In genomic region chr3:114103858-114104257, GRCh38 we compare ENCODE assay signal across 34 cellular contexts. TPM values are rescaled to one million over a fixed set of nuclear protein-coding genes. Genes with fewer than 3 reads are reported as not detected.
DNase-seq lines count a peak whose midpoint lies in the region; ATAC-seq, FAIRE-seq and TF ChIP-seq lines count a peak whose summit lies in the region.
"Had no signal": no experiment of that assay in that cellular context is flagged by ENCODE, and none has a peak within 500 bp of the region (broad histone marks: within the 10 kb centered on the region; RNA-seq: fewer than 3 reads in every experiment).

No MANE protein-coding gene starts in this region.

- no peaks in the 10 kb centered on the region for H3K9me2 ChIP-seq in GM23338 (ENCODE audit: insufficient read depth)

- H3K9ac ChIP-seq in HepG2 (ENCODE audit: insufficient read depth, low read depth, low read length), result no peak overlapping the region
- no peak overlapping the region for H3K9ac ChIP-seq in K562 (ENCODE audit: insufficient read depth in 1 of 2, low read depth in 2 of 2, low read length in 2 of 2)
- H3K9ac ChIP-seq: BLaER1; BLaER1 treated with 17β-estradiol and CSF1 and Interleukin-3, amounts not matched to agents 10 nM and 100 nM had no signal

- no peaks in the 10 kb centered on the region for H3K27me3 ChIP-seq in HepG2 (ENCODE audit: control insufficient read depth in 1 of 2, insufficient read depth in 2 of 2, low read length in 2 of 2)
- no peaks in the 10 kb centered on the region for H3K27me3 ChIP-seq in right lobe of liver
- no peaks in the 10 kb centered on the region for H3K27me3 ChIP-seq in GM23338 (ENCODE audit: insufficient read depth)
- no peaks in the 10 kb centered on the region; a peak in 1 of 5 replicates for H3K27me3 ChIP-seq in K562 (ENCODE audit: control insufficient read depth in 2 of 2, insufficient read depth in 2 of 2, low read length in 2 of 2)
- H3K27me3 ChIP-seq in ovary, result no peaks in the 10 kb centered on the region
- no peaks in the 10 kb centered on the region for H3K27me3 ChIP-seq in CD8-positive, alpha-beta memory T cell (ENCODE audit: insufficient read depth, low read length, poor library complexity, severe bottlenecking)
- H3K27me3 ChIP-seq: BLaER1; BLaER1 treated with 17β-estradiol and CSF1 and Interleukin-3, amounts not matched to agents 10 nM and 100 nM had no signal

- H3K79me2 ChIP-seq in HepG2 (ENCODE audit: insufficient read depth, low read length), result no peaks in the 10 kb centered on the region
- no peaks in the 10 kb centered on the region for H3K79me2 ChIP-seq in GM23338 (replicated peaks; ENCODE audit: insufficient read depth)
- no peaks in the 10 kb centered on the region for H3K79me2 ChIP-seq in K562 (ENCODE audit: control insufficient read depth, insufficient read depth, low read length)

- H3K27ac ChIP-seq in HepG2 (ENCODE audit: extremely low read length, insufficient read depth, low read length) (no peak overlapping the region), right lobe of liver (no peak overlapping the region), GM23338 (ENCODE audit: low read depth) (no peak overlapping the region), K562 (ENCODE audit: extremely low read depth, low read depth, low read length) (no peak overlapping the region), ovary (no peak overlapping the region)
- no peak overlapping the region for H3K27ac ChIP-seq in CD8-positive, alpha-beta memory T cell (ENCODE audit: low read depth, low read length)
- H3K27ac ChIP-seq: 22Rv1; A549; BLaER1; BLaER1 treated with 17β-estradiol and CSF1 and Interleukin-3, amounts not matched to agents 10 nM and 100 nM; C4-2B had no signal

- no peaks in the 10 kb centered on the region for H3K36me3 ChIP-seq in HepG2 (replicated peaks in 1 of 2; ENCODE audit: control insufficient read depth in 1 of 2, insufficient read depth in 2 of 2, low read length in 2 of 2)
- no peaks in the 10 kb centered on the region for H3K36me3 ChIP-seq in right lobe of liver
- H3K36me3 ChIP-seq in GM23338 (ENCODE audit: insufficient read depth), result no peaks in the 10 kb centered on the region
- H3K36me3 ChIP-seq in K562 (ENCODE audit: control insufficient read depth, insufficient read depth, low read length), result no peaks in the 10 kb centered on the region
- H3K36me3 ChIP-seq in ovary, result no peaks in the 10 kb centered on the region
- H3K36me3 ChIP-seq in CD8-positive, alpha-beta memory T cell (ENCODE audit: insufficient read depth, low read length), result no peaks in the 10 kb centered on the region
- H3K36me3 ChIP-seq: BE2C; BLaER1; BLaER1 treated with 17β-estradiol and CSF1 and Interleukin-3, amounts not matched to agents 10 nM and 100 nM had no signal

- intact Hi-C loops in HepG2 (cut with micrococcal nuclease; ENCODE audit: unreplicated experiment) (no loop called here), right lobe of liver (cut with DNase I) (no loop called here), K562 (cut with micrococcal nuclease) (no loop called here), ovary (cut with DNase I) (no loop called here)

- no peaks in the 10 kb centered on the region for H3F3A ChIP-seq in GM23338 (replicated peaks; ENCODE audit: low read depth)

- in situ Hi-C loops in HepG2 (cut with HindIII; ENCODE audit: extremely low pct_ligation_motif_present, low pct_unique_long_range_greater_than_20kb), result no loop called here
- in situ Hi-C loops in K562 (cut with MboI), result no loop called here

- no peaks in the 10 kb centered on the region for H3K27me3 Mint-ChIP-seq in GM23338 (ENCODE audit: insufficient read depth, low read depth, poor library complexity)
- H3K27me3 Mint-ChIP-seq in CD8-positive, alpha-beta memory T cell, result peaks cover 1 to 10% of the 10 kb centered on the region in 2 donors

- H3K4me3 Mint-ChIP-seq in GM23338, result no peak overlapping the region
- H3K4me3 Mint-ChIP-seq in CD8-positive, alpha-beta memory T cell, result no peak overlapping the region
- H3K4me3 Mint-ChIP-seq: B cell; CD14-positive monocyte; CD4-positive, alpha-beta memory T cell; CD4-positive, alpha-beta T cell; CD4-positive, CD25-positive, alpha-beta regulatory T cell; CD8-positive, alpha-beta T cell had no signal

- WGBS in HepG2 (ENCODE audit: low lambda C conversion rate), result 3% methylated on average over 4 of the region's 4 CpGs
- WGBS in right lobe of liver (ENCODE audit: insufficient coverage, low coverage, low lambda C conversion rate, missing lambda C conversion rate), result 100% methylated on average over 1 of the region's 4 CpGs
- WGBS in K562 (ENCODE audit: insufficient coverage, low coverage, missing lambda C conversion rate), result 0% methylated on average over 3 of the region's 4 CpGs
- 90 to 93% (median 90%) methylated on average over 4 of the region's 4 CpGs for WGBS in ovary, 3 donors

- no peak overlapping the region for H3K4me2 ChIP-seq in HepG2 (ENCODE audit: low read depth, low read length)
- H3K4me2 ChIP-seq in GM23338, result no peak overlapping the region
- no peak overlapping the region for H3K4me2 ChIP-seq in K562 (ENCODE audit: insufficient read depth, low read length)
- H3K4me2 ChIP-seq: A549; BLaER1; BLaER1 treated with 17β-estradiol and CSF1 and Interleukin-3, amounts not matched to agents 10 nM and 100 nM had no signal

- TF ChIP-seq CTCF in HepG2 (CRISPR knock-in tag; IDR thresholded peaks at IDR 0.05), result no peak
- TF ChIP-seq CTCF in right lobe of liver (IDR thresholded peaks at IDR 0.05), result no peak
- TF ChIP-seq CTCF in GM23338 (conservative IDR thresholded peaks at IDR 0.05; ENCODE audit: low read depth in 2 of 2), result no peak
- TF ChIP-seq CTCF in K562 (IDR thresholded peaks at IDR 0.05 in 2 of 3, conservative IDR thresholded peaks at IDR 0.05 in 1 of 3; ENCODE audit: insufficient read depth in 2 of 3, low read depth in 1 of 3, low read length in 3 of 3), result no peak
- TF ChIP-seq CTCF in ovary (IDR thresholded peaks at IDR 0.05), result no peak

- CTCF ChIA-PET in HepG2 (lab: Yijun Ruan, JAX; ENCODE audit: low intra/inter-chr PET ratio, low total read pairs), result no interaction called here
- CTCF ChIA-PET in HEK293T (lab: Yijun Ruan, JAX), result no interaction called here
- CTCF ChIA-PET in K562 (lab: Yijun Ruan, JAX; ENCODE audit: low intra/inter-chr PET ratio), result no interaction called here
- CTCF ChIA-PET in CD8-positive, alpha-beta memory T cell (lab: Charles Lee), result no interaction called here

- H3K4me1 ChIP-seq in HepG2 (ENCODE audit: insufficient read depth, low read length) (no peaks in the 10 kb centered on the region), right lobe of liver (no peaks in the 10 kb centered on the region), GM23338 (ENCODE audit: insufficient read depth) (peaks cover 17% of the 10 kb centered on the region), K562 (replicated peaks in 1 of 2; ENCODE audit: control insufficient read depth in 2 of 2, insufficient read depth in 2 of 2, low read length in 2 of 2) (no peaks in the 10 kb centered on the region), ovary (ENCODE audit: insufficient read depth) (no peaks in the 10 kb centered on the region)
- H3K4me1 ChIP-seq in CD8-positive, alpha-beta memory T cell (ENCODE audit: insufficient read depth, low read length), result no peaks in the 10 kb centered on the region
- H3K4me1 ChIP-seq: A549, BE2C, BLaER1, Caco-2 had no signal

- no peaks in the 10 kb centered on the region for H4K20me1 ChIP-seq in HepG2 (ENCODE audit: insufficient read depth, low read length)
- H4K20me1 ChIP-seq in GM23338 (replicated peaks; ENCODE audit: insufficient read depth), result no peaks in the 10 kb centered on the region
- no peaks in the 10 kb centered on the region for H4K20me1 ChIP-seq in K562 (replicated peaks; ENCODE audit: control insufficient read depth, insufficient read depth, low read length)
- H4K20me1 ChIP-seq: BLaER1; BLaER1 treated with 17β-estradiol and CSF1 and Interleukin-3, amounts not matched to agents 10 nM and 100 nM had no signal

- TF ChIP-seq POLR2A in HepG2 (IDR thresholded peaks at IDR 0.05; ENCODE audit: insufficient read depth in 1 of 2, low read depth in 2 of 2, low read length in 2 of 2), result no peak
- no peak for TF ChIP-seq POLR2A in right lobe of liver (IDR thresholded peaks at IDR 0.05)
- TF ChIP-seq POLR2A in K562 (conservative IDR thresholded peaks at IDR 0.05), result no peak
- TF ChIP-seq POLR2A in ovary (IDR thresholded peaks at IDR 0.05), result no peak

- H3K9me3 Mint-ChIP-seq in GM23338, result no peaks in the 10 kb centered on the region
- no peaks in the 10 kb centered on the region for H3K9me3 Mint-ChIP-seq in CD8-positive, alpha-beta memory T cell
- H3K9me3 Mint-ChIP-seq: CD4-positive, alpha-beta T cell; CD8-positive, alpha-beta T cell had no signal

- no peaks in the 10 kb centered on the region for H3K9me3 ChIP-seq in HepG2 (ENCODE audit: low read length)
- H3K9me3 ChIP-seq in right lobe of liver, result no peaks in the 10 kb centered on the region
- no peaks in the 10 kb centered on the region for H3K9me3 ChIP-seq in K562 (replicated peaks; ENCODE audit: control insufficient read depth, insufficient read depth, low read depth, low read length)
- no peaks in the 10 kb centered on the region for H3K9me3 ChIP-seq in ovary
- H3K9me3 ChIP-seq in CD8-positive, alpha-beta memory T cell (ENCODE audit: low read length), result no peaks in the 10 kb centered on the region
- H3K9me3 ChIP-seq: A549; BE2C; BLaER1; BLaER1 treated with 17β-estradiol and CSF1 and Interleukin-3, amounts not matched to agents 10 nM and 100 nM; Caco-2 had no signal

- no peaks in the 10 kb centered on the region for H3K9me1 ChIP-seq in K562 (ENCODE audit: control insufficient read depth, insufficient read depth, low read length)

- FAIRE-seq in HepG2 (lab: Jason Lieb, UNC) (no peak), K562 (lab: Jason Lieb, UNC) (no peak)
- FAIRE-seq: A204.1, A549, D721Med had no signal

- H3K4me3 ChIP-seq in HepG2 (replicated peaks in 1 of 3; ENCODE audit: insufficient read depth in 1 of 3, low read depth in 2 of 3, low read length in 3 of 3) (no peak overlapping the region), right lobe of liver (no peak overlapping the region), GM23338 (no peak overlapping the region), K562 (no peak overlapping the region), ovary (no peak overlapping the region)
- no peak overlapping the region for H3K4me3 ChIP-seq in CD8-positive, alpha-beta memory T cell (ENCODE audit: low read length)
- H3K4me3 ChIP-seq: A549; BLaER1; BLaER1 treated with 17β-estradiol and CSF1 and Interleukin-3, amounts not matched to agents 10 nM and 100 nM had no signal

- peaks cover 20% of the 10 kb centered on the region for H3K4me1 Mint-ChIP-seq in GM23338
- H3K4me1 Mint-ChIP-seq in CD8-positive, alpha-beta memory T cell, result no peaks in the 10 kb centered on the region
- H3K4me1 Mint-ChIP-seq: B cell; CD4-positive, alpha-beta memory T cell; CD4-positive, CD25-positive, alpha-beta regulatory T cell had no signal

- H2AFZ ChIP-seq in HepG2 (ENCODE audit: low read length), result no peak overlapping the region
- peak overlapping the region; percentile 80; the same call in 1 of the 2 replicates for H2AFZ ChIP-seq in GM23338
- no peak overlapping the region for H2AFZ ChIP-seq in K562 (ENCODE audit: low read depth, low read length)

- no peak for TF ChIP-seq EP300 in HepG2 (IDR thresholded peaks at IDR 0.05; ENCODE audit: low read depth in 2 of 2, low read length in 2 of 2)
- TF ChIP-seq EP300 in HepG2 (CRISPR knock-in tag; IDR thresholded peaks at IDR 0.05; ENCODE audit: borderline replicate concordance), result no peak
- TF ChIP-seq EP300 in K562 (IDR thresholded peaks at IDR 0.05; ENCODE audit: low read length), result no peak
- no peak for TF ChIP-seq EP300 in ovary (IDR thresholded peaks at IDR 0.05)

- POLR2A ChIA-PET in HepG2 (lab: Yijun Ruan, JAX), result no interaction called here
- POLR2A ChIA-PET in HEK293T (lab: Yijun Ruan, JAX), result no interaction called here
- POLR2A ChIA-PET in K562 (lab: Yijun Ruan, JAX), result no interaction called here
- POLR2A ChIA-PET in CD8-positive, alpha-beta memory T cell (lab: Charles Lee), result interaction anchor here (0.7 kb wide), 1 partner anchor 168 kb away, joined by 4 read pairs; no protein-coding TSS in a partner anchor

- BruUV-seq in HepG2 (replicated peaks; lab: Mats Ljungman, UMichigan) (no TSS peak), K562 (replicated peaks; lab: Mats Ljungman, UMichigan) (no TSS peak)

- TF ChIP-seq RAD21 in HepG2 (CRISPR knock-in tag; IDR thresholded peaks at IDR 0.05) (no peak), K562 (CRISPR knock-in tag; conservative IDR thresholded peaks at IDR 0.05 in 1 of 2, IDR thresholded peaks at IDR 0.05 in 1 of 2) (no peak)

- no peak for ATAC-seq in HepG2
- no peak for ATAC-seq in right lobe of liver
- ATAC-seq in GM23338, result no peak
- no peak for ATAC-seq in K562
- no peak for ATAC-seq in HG02970 (IDR thresholded peaks at IDR 0.05; ENCODE audit: low FRiP score, unreplicated experiment)
- ATAC-seq: A549; CD8-positive, alpha-beta T cell had no signal

- no peak for DNase-seq in HepG2 (ENCODE audit: low spot score)
- no peak for DNase-seq in right lobe of liver
- DNase-seq in GM23338 (ENCODE audit: low spot score), result no peak
- no peak for DNase-seq in HEK293T (ENCODE audit: extremely low spot score)
- DNase-seq in K562 (ENCODE audit: extremely low read depth in 1 of 4, low spot score in 3 of 4), result no peak
- no peak for DNase-seq in ovary
- no peak for DNase-seq in CD8-positive, alpha-beta memory T cell
- DNase-seq: 8988T; ACHN; AML-193; BE2C; C1 segment of cervical spinal cord; Caco-2; Calu3; CD4-positive, alpha-beta memory T cell; CD4-positive, alpha-beta T cell; CD4-positive, CD25-positive, alpha-beta regulatory T cell; CD8-positive, alpha-beta T cell; COR-L47; DMS 273 treated with DMSO at 0.1 percent for 48 hours; DMS153; DMS79; DMS79 treated with DMSO at 0.1 percent for 48 hours; DND-41 had no signal

- no peaks in the 10 kb centered on the region for H3K36me3 Mint-ChIP-seq in GM23338 (ENCODE audit: low read depth)
- H3K36me3 Mint-ChIP-seq in CD8-positive, alpha-beta memory T cell, result no peaks in the 10 kb centered on the region
- H3K36me3 Mint-ChIP-seq: CD14-positive monocyte; CD4-positive, alpha-beta memory T cell; CD8-positive, alpha-beta T cell had no signal

- H3K27ac Mint-ChIP-seq in GM23338, result no peak overlapping the region
- no peak overlapping the region for H3K27ac Mint-ChIP-seq in CD8-positive, alpha-beta memory T cell
- H3K27ac Mint-ChIP-seq: B cell; CD14-positive monocyte; CD4-positive, alpha-beta memory T cell; CD4-positive, alpha-beta T cell; CD4-positive, CD25-positive, alpha-beta regulatory T cell; CD8-positive, alpha-beta T cell had no signal

RNA-seq across cellular contexts. Expression of gene QTRT2, which starts 47.3 kb away (rescaled TPM):
- total RNA-seq in HepG2 (2016; rRNA removed; fragmentation: Illumina TruSeq; extraction: Trizol) (33.4 and 38.0 TPM in 2 replicates), right lobe of liver (1 to 10 TPM; 6.3 to 9.8 (median 7.8) TPM), K562 (2014; rRNA removed) (10.5 and 14.8 TPM in 2 replicates), K562 (2014; rRNA removed; fragmentation: Illumina TruSeq; extraction: Trizol) (24.1 and 25.6 TPM in 2 replicates), K562 (2015; rRNA removed; fragmentation: Illumina TruSeq; extraction: Trizol) (21.9 and 25.1 TPM in 2 replicates), K562 (2021) (20.7 and 25.3 TPM in 2 replicates), ovary (10 to 100 TPM; 13.0 to 32.6 (median 20.8) TPM)
- total RNA-seq in HepG2 (2016; cell fraction: cytosol; rRNA removed; fragmentation: Illumina TruSeq; extraction: Trizol; ENCODE audit: low read depth), result 11.0 and 12.1 TPM in 2 replicates
- total RNA-seq in HepG2 (2016; cell fraction: insoluble cytoplasmic fraction; rRNA removed; fragmentation: Illumina TruSeq; extraction: Trizol), result 36.8 and 38.6 TPM in 2 replicates
- total RNA-seq in HepG2 (2016; cell fraction: membrane; rRNA removed; fragmentation: Illumina TruSeq; extraction: Trizol), result 23.6 and 28.2 TPM in 2 replicates
- total RNA-seq in HepG2 (2016; cell fraction: nucleus; rRNA removed; fragmentation: Illumina TruSeq; extraction: Trizol), result 43.9 and 45.3 TPM in 2 replicates
- polyA plus RNA-seq in HepG2 (2011; rRNA removed) (6.6 and 7.1 TPM in 2 replicates), GM23338 (2016; fragmentation: Nextera tagmentation; extraction: Ambion mirVana) (32.3 and 37.9 TPM in 2 replicates), K562 (2011; rRNA removed) (10.6 and 14.6 TPM in 2 replicates), K562 (2014; fragmentation: Illumina TruSeq; extraction: Trizol) (14.6 and 21.2 TPM in 2 replicates), K562 (2014; fragmentation: Nextera tagmentation; extraction: Ambion mirVana) (10 to 100 TPM; 15.9 to 17.3 TPM), K562 (2014; rRNA removed) (10.2 and 11.6 TPM in 2 replicates), ovary (10 to 100 TPM in 1 of 2 donors, 1 to 10 TPM in 1; 6.4 to 15.4 TPM)
- polyA plus RNA-seq in HepG2 (2011; cell fraction: cytosol; rRNA removed), result 4.1 and 6.0 TPM in 2 replicates
- polyA plus RNA-seq in HepG2 (2011; cell fraction: nucleus; rRNA removed), result 5.6 and 6.7 TPM in 2 replicates
- polyA plus RNA-seq in HepG2 (2012), result 10.0 and 10.9 TPM in 2 replicates
- 1.2 and 1.3 TPM in 2 replicates for polyA plus RNA-seq in HepG2 (2016; cell fraction: cytosol; fragmentation: Illumina TruSeq; extraction: Trizol; ENCODE audit: low read depth)
- polyA plus RNA-seq in HepG2 (2016; cell fraction: insoluble cytoplasmic fraction; fragmentation: Illumina TruSeq; extraction: Trizol; ENCODE audit: low read depth), result 22.8 and 23.8 TPM in 2 replicates
- 3.5 and 3.9 TPM in 2 replicates for polyA plus RNA-seq in HepG2 (2016; cell fraction: membrane; fragmentation: Illumina TruSeq; extraction: Trizol; ENCODE audit: low read depth)
- 28.1 and 37.6 TPM in 2 replicates for polyA plus RNA-seq in HepG2 (2016; cell fraction: nucleus; fragmentation: Illumina TruSeq; extraction: Trizol; ENCODE audit: insufficient read depth, low read depth)
- 13.2 and 38.2 TPM in 2 replicates for polyA minus RNA-seq in HepG2 (2011; rRNA and poly(A)+ RNA removed; ENCODE audit: low replicate concordance)
- polyA minus RNA-seq in HepG2 (2011; cell fraction: cytosol; rRNA and poly(A)+ RNA removed), result 9.9 and 12.2 TPM in 2 replicates
- polyA minus RNA-seq in HepG2 (2011; cell fraction: nucleus; rRNA and poly(A)+ RNA removed), result 31.5 and 45.8 TPM in 2 replicates
- total RNA-seq in GM23338 (2014; rRNA removed; shearing (Covaris generic)), result 49.4 and 66.5 TPM in 2 replicates
- 17.0 and 37.0 TPM in 2 replicates for total RNA-seq in K562 (2011; cell fraction: chromatin; rRNA removed; ENCODE audit: low replicate concordance)
- total RNA-seq in K562 (2011; cell fraction: nucleolus; rRNA removed), result 11.2 and 12.3 TPM in 2 replicates
- total RNA-seq in K562 (2011; cell fraction: nucleoplasm; rRNA removed), result 17.7 and 31.5 TPM in 2 replicates
- 4.7 and 8.1 TPM in 2 replicates for polyA plus RNA-seq in K562 (2011; cell fraction: cytosol; rRNA removed)
- 6.4 and 9.5 TPM in 2 replicates for polyA plus RNA-seq in K562 (2011; cell fraction: nucleus; rRNA removed)
- 5.9 and 13.2 TPM in 2 replicates for polyA plus RNA-seq in K562 (2012)
- 23.1 and 25.5 TPM in 2 replicates for polyA minus RNA-seq in K562 (2011; rRNA and poly(A)+ RNA removed)
- 11.2 and 15.5 TPM in 2 replicates for polyA minus RNA-seq in K562 (2011; cell fraction: cytosol; rRNA and poly(A)+ RNA removed)
- 16.0 and 21.7 TPM in 2 replicates for polyA minus RNA-seq in K562 (2011; cell fraction: nucleus; rRNA and poly(A)+ RNA removed)
- 10 to 100 TPM; 48.0 to 51.3 TPM for total RNA-seq in CD8-positive, alpha-beta memory T cell
- polyA plus RNA-seq in CD8-positive, alpha-beta memory T cell, result 10.8 TPM

RNA-seq across cellular contexts. Expression of gene CCDC191, which starts 47.5 kb away (rescaled TPM):
- total RNA-seq in HepG2 (2016; rRNA removed; fragmentation: Illumina TruSeq; extraction: Trizol), result 1.2 and 1.4 TPM in 2 replicates
- 1.1 and 1.3 TPM in 2 replicates for total RNA-seq in HepG2 (2016; cell fraction: cytosol; rRNA removed; fragmentation: Illumina TruSeq; extraction: Trizol; ENCODE audit: low read depth)
- total RNA-seq in HepG2 (2016; cell fraction: insoluble cytoplasmic fraction; rRNA removed; fragmentation: Illumina TruSeq; extraction: Trizol), result 0.74 and 1.2 TPM in 2 replicates
- 0.34 and 0.49 TPM in 2 replicates for total RNA-seq in HepG2 (2016; cell fraction: membrane; rRNA removed; fragmentation: Illumina TruSeq; extraction: Trizol)
- total RNA-seq in HepG2 (2016; cell fraction: nucleus; rRNA removed; fragmentation: Illumina TruSeq; extraction: Trizol), result 2.2 and 2.3 TPM in 2 replicates
- polyA plus RNA-seq in HepG2 (2011; rRNA removed), result 0.69 and 0.91 TPM in 2 replicates
- polyA plus RNA-seq in HepG2 (2011; cell fraction: cytosol; rRNA removed), result 0.16 and 0.24 TPM in 2 replicates
- polyA plus RNA-seq in HepG2 (2011; cell fraction: nucleus; rRNA removed), result 1.3 and 1.7 TPM in 2 replicates
- 0.71 and 1.9 TPM in 2 replicates for polyA plus RNA-seq in HepG2 (2012)
- polyA plus RNA-seq in HepG2 (2016; cell fraction: cytosol; fragmentation: Illumina TruSeq; extraction: Trizol; ENCODE audit: low read depth), result 0.03 TPM in 2 replicates
- 0.59 and 0.84 TPM in 2 replicates for polyA plus RNA-seq in HepG2 (2016; cell fraction: insoluble cytoplasmic fraction; fragmentation: Illumina TruSeq; extraction: Trizol; ENCODE audit: low read depth)
- polyA plus RNA-seq in HepG2 (2016; cell fraction: membrane; fragmentation: Illumina TruSeq; extraction: Trizol; ENCODE audit: low read depth), result 0.07 and 0.14 TPM in 2 replicates
- 2.0 and 3.5 TPM in 2 replicates for polyA plus RNA-seq in HepG2 (2016; cell fraction: nucleus; fragmentation: Illumina TruSeq; extraction: Trizol; ENCODE audit: insufficient read depth, low read depth)
- 0.14 and 0.40 TPM in 2 replicates for polyA minus RNA-seq in HepG2 (2011; rRNA and poly(A)+ RNA removed; ENCODE audit: low replicate concordance)
- not detected in 2 replicates for polyA minus RNA-seq in HepG2 (2011; cell fraction: cytosol; rRNA and poly(A)+ RNA removed)
- 1.8 and 3.5 TPM in 2 replicates for polyA minus RNA-seq in HepG2 (2011; cell fraction: nucleus; rRNA and poly(A)+ RNA removed)
- total RNA-seq in right lobe of liver, result 1 to 10 TPM in 3 of 6 experiments, under 1 TPM in 3; 0.43 to 1.6 (median 0.96) TPM
- 0.89 and 2.0 TPM in 2 replicates for total RNA-seq in GM23338 (2014; rRNA removed; shearing (Covaris generic))
- 1.5 and 2.9 TPM in 2 replicates for polyA plus RNA-seq in GM23338 (2016; fragmentation: Nextera tagmentation; extraction: Ambion mirVana)
- 0.30 and 1.2 TPM in 2 replicates for total RNA-seq in K562 (2011; cell fraction: chromatin; rRNA removed; ENCODE audit: low replicate concordance)
- 0.50 TPM in 1 of 2 replicates, not detected in the other for total RNA-seq in K562 (2011; cell fraction: nucleolus; rRNA removed)
- 0.37 and 1.1 TPM in 2 replicates for total RNA-seq in K562 (2011; cell fraction: nucleoplasm; rRNA removed)
- 0.18 and 0.29 TPM in 2 replicates for total RNA-seq in K562 (2014; rRNA removed)
- 0.47 and 0.83 TPM in 2 replicates for total RNA-seq in K562 (2014; rRNA removed; fragmentation: Illumina TruSeq; extraction: Trizol)
- 0.22 and 0.38 TPM in 2 replicates for total RNA-seq in K562 (2015; rRNA removed; fragmentation: Illumina TruSeq; extraction: Trizol)
- 0.09 and 0.11 TPM in 2 replicates for total RNA-seq in K562 (2021)
- polyA plus RNA-seq in K562 (2011; rRNA removed), result 0.39 and 0.42 TPM in 2 replicates
- 0.12 TPM in 1 of 2 replicates, not detected in the other for polyA plus RNA-seq in K562 (2011; cell fraction: cytosol; rRNA removed)
- 1.2 and 1.3 TPM in 2 replicates for polyA plus RNA-seq in K562 (2011; cell fraction: nucleus; rRNA removed)
- 0.16 and 0.65 TPM in 2 replicates for polyA plus RNA-seq in K562 (2012)
- polyA plus RNA-seq in K562 (2014; fragmentation: Illumina TruSeq; extraction: Trizol), result 0.28 and 0.52 TPM in 2 replicates
- polyA plus RNA-seq in K562 (2014; fragmentation: Nextera tagmentation; extraction: Ambion mirVana), result under 1 TPM; 0.10 to 0.55 TPM
- polyA plus RNA-seq in K562 (2014; rRNA removed), result 0.03 and 0.17 TPM in 2 replicates
- 0.33 and 0.42 TPM in 2 replicates for polyA minus RNA-seq in K562 (2011; rRNA and poly(A)+ RNA removed)
- not detected in 2 replicates for polyA minus RNA-seq in K562 (2011; cell fraction: cytosol; rRNA and poly(A)+ RNA removed)
- polyA minus RNA-seq in K562 (2011; cell fraction: nucleus; rRNA and poly(A)+ RNA removed), result 0.40 and 0.78 TPM in 2 replicates
- 10 to 100 TPM in 1 of 7 donors, 1 to 10 TPM in 6; 4.6 to 15.0 (median 5.8) TPM for total RNA-seq in ovary
- polyA plus RNA-seq in ovary, result 1 to 10 TPM; 3.1 to 4.9 TPM
- total RNA-seq in CD8-positive, alpha-beta memory T cell, result 1 to 10 TPM; 1.4 to 1.5 TPM
- 1.2 TPM for polyA plus RNA-seq in CD8-positive, alpha-beta memory T cell
